Comparison of ENCODE assay signal across 27 cellular contexts in genomic region chr2:8529706-8530277, GRCh38.
DNase-seq lines count a peak whose midpoint lies in the region; ATAC-seq lines count a peak whose summit lies in the region.
"Had no signal": no experiment of that assay in that cellular context is flagged by ENCODE, and none has a peak within 500 bp of the region (broad histone marks: within the 10 kb centered on the region; RNA-seq: fewer than 3 reads in every experiment).

No MANE protein-coding gene starts in this region.

- H3K9me3 Mint-ChIP-seq in activated T-cell treated with anti-CD3 and anti-CD28 coated beads, Interleukin-2, amount 50 U/mL, for 24 hours: peaks cover 15% of the 10 kb centered on the region
- H3K9me3 Mint-ChIP-seq in dendritic cell treated with granulocyte-macrophage colony-stimulating factor and Interleukin-4, amounts not matched to agents 40 ng/mL and 50 ng/mL, for 4 days: peaks cover 22% of the 10 kb centered on the region
- peaks cover 7% of the 10 kb centered on the region for H3K9me3 Mint-ChIP-seq in stimulated activated effector memory CD8-positive, alpha-beta T cell treated with anti-CD3 and anti-CD28 coated beads, Interleukin-12 subunit alpha, Interleukin-12 subunit beta, amount 100 ng/mL, for 72 hours
- H3K9me3 Mint-ChIP-seq in activated naive CD4-positive, alpha-beta T cell treated with anti-CD3 and anti-CD28 coated beads, Interleukin-2, amount 50 U/mL, for 72 hours: peaks cover 14% of the 10 kb centered on the region in 2 donors

- peaks cover 5% of the 10 kb centered on the region for H3K4me1 Mint-ChIP-seq in activated T-cell treated with anti-CD3 and anti-CD28 coated beads, Interleukin-2, amount 50 U/mL, for 24 hours (ENCODE audit: low read depth)
- H3K4me1 Mint-ChIP-seq in dendritic cell treated with granulocyte-macrophage colony-stimulating factor and Interleukin-4, amounts not matched to agents 40 ng/mL and 50 ng/mL, for 4 days (ENCODE audit: low read depth): peaks cover 69% of the 10 kb centered on the region
- peaks cover 18% of the 10 kb centered on the region for H3K4me1 Mint-ChIP-seq in stimulated activated effector memory CD8-positive, alpha-beta T cell treated with anti-CD3 and anti-CD28 coated beads, Interleukin-12 subunit alpha, Interleukin-12 subunit beta, amount 100 ng/mL, for 72 hours

- intact Hi-C loops in dendritic cell treated with granulocyte-macrophage colony-stimulating factor and Interleukin-4, amounts not matched to agents 40 ng/mL and 50 ng/mL, for 4 days (cut with micrococcal nuclease): loop anchor here (5.0 kb wide), 1 partner anchor 53 kb away; no protein-coding TSS in a partner anchor

- no peak overlapping the region for H3K4me3 Mint-ChIP-seq in activated T-cell treated with anti-CD3 and anti-CD28 coated beads, Interleukin-2, amount 50 U/mL, for 24 hours
- no peak overlapping the region for H3K4me3 Mint-ChIP-seq in dendritic cell treated with granulocyte-macrophage colony-stimulating factor and Interleukin-4, amounts not matched to agents 40 ng/mL and 50 ng/mL, for 4 days
- H3K4me3 Mint-ChIP-seq in stimulated activated effector memory CD8-positive, alpha-beta T cell treated with anti-CD3 and anti-CD28 coated beads, Interleukin-12 subunit alpha, Interleukin-12 subunit beta, amount 100 ng/mL, for 72 hours: no peak overlapping the region
- H3K4me3 Mint-ChIP-seq: activated CD4-positive, alpha-beta memory T cell treated with anti-CD3 and anti-CD28 coated beads, Interleukin-2, amount 10 ng/mL, durations not matched to agents 7 days and 5 days; naive thymus-derived CD8-positive, alpha-beta T cell had no signal

- no peak for DNase-seq in activated T-cell treated with anti-CD3 and anti-CD28 coated beads, Interleukin-2, amount 50 U/mL, for 24 hours
- DNase-seq in activated T-cell treated with anti-CD3 and anti-CD28 coated beads for 4 hours (no peak), NAMALWA (ENCODE audit: low spot score) (peak; percentile 53), NCI-H82 (lab: John Stamatoyannopoulos, UW) (no peak)
- DNase-seq in stimulated activated effector memory CD8-positive, alpha-beta T cell treated with anti-CD3 and anti-CD28 coated beads, Interleukin-12 subunit alpha, Interleukin-12 subunit beta, amount 100 ng/mL, for 72 hours (ENCODE audit: low spot score in 2 of 2): no peak
- no peak for DNase-seq in activated naive CD4-positive, alpha-beta T cell treated with anti-CD3 and anti-CD28 coated beads, Interleukin-2, amount 50 U/mL, for 72 hours (ENCODE audit: low spot score in 2 of 2)
- DNase-seq: ACHN; activated CD4-positive, alpha-beta memory T cell treated with anti-CD3 and anti-CD28 coated beads, Interleukin-2, amount 10 ng/mL, durations not matched to agents 7 days and 5 days; activated CD4-positive, CD25-positive, alpha-beta regulatory T cell treated with anti-CD3 and anti-CD28 coated beads, Interleukin-2, amount 50 U/mL, for 72 hours; activated effector memory CD4-positive, alpha-beta T cell treated with Interleukin-2 at 50 U/mL for 16 hours; DMS79 treated with DMSO at 0.1 percent for 48 hours; effector CD4-positive, alpha-beta T cell; GDM1; H7; hippocampal formation; KBM-7; naive thymus-derived CD8-positive, alpha-beta T cell; NCI-H2081 treated with DMSO at 0.1 percent for 48 hours; NCI-H2227 treated with DMSO at 0.1 percent for 48 hours; NCI-H526 treated with DMSO at 0.1 percent for 48 hours; ovary; stimulated activated CD8-positive, alpha-beta memory T cell treated with anti-CD3 and anti-CD28 coated beads, Interleukin-4, amount 100 ng/mL, for 48 hours; T-helper 2 cell; thyroid gland; uterus had no signal

- peaks cover 2% of the 10 kb centered on the region for H3K36me3 Mint-ChIP-seq in activated T-cell treated with anti-CD3 and anti-CD28 coated beads, Interleukin-2, amount 50 U/mL, for 24 hours (ENCODE audit: low read depth)
- H3K36me3 Mint-ChIP-seq in dendritic cell treated with granulocyte-macrophage colony-stimulating factor and Interleukin-4, amounts not matched to agents 40 ng/mL and 50 ng/mL, for 4 days (ENCODE audit: low read depth): peaks cover 7% of the 10 kb centered on the region
- no peaks in the 10 kb centered on the region for H3K36me3 Mint-ChIP-seq in stimulated activated effector memory CD8-positive, alpha-beta T cell treated with anti-CD3 and anti-CD28 coated beads, Interleukin-12 subunit alpha, Interleukin-12 subunit beta, amount 100 ng/mL, for 72 hours
- H3K36me3 Mint-ChIP-seq in activated naive CD4-positive, alpha-beta T cell treated with anti-CD3 and anti-CD28 coated beads, Interleukin-2, amount 50 U/mL, for 72 hours: peaks cover 18 to 38% of the 10 kb centered on the region in 2 donors

- no peak for ATAC-seq in stimulated activated effector memory CD8-positive, alpha-beta T cell treated with anti-CD3 and anti-CD28 coated beads, Interleukin-12 subunit alpha, Interleukin-12 subunit beta, amount 100 ng/mL, for 72 hours
- no peak for ATAC-seq in activated naive CD4-positive, alpha-beta T cell treated with anti-CD3 and anti-CD28 coated beads, Interleukin-2, amount 50 U/mL, for 72 hours
- ATAC-seq: gastroesophageal sphincter; naive thymus-derived CD8-positive, alpha-beta T cell had no signal

- peak overlapping the region; percentile 2 for H3K27ac Mint-ChIP-seq in activated T-cell treated with anti-CD3 and anti-CD28 coated beads, Interleukin-2, amount 50 U/mL, for 24 hours
- H3K27ac Mint-ChIP-seq in dendritic cell treated with granulocyte-macrophage colony-stimulating factor and Interleukin-4, amounts not matched to agents 40 ng/mL and 50 ng/mL, for 4 days: peak overlapping the region; percentile 1
- H3K27ac Mint-ChIP-seq in stimulated activated effector memory CD8-positive, alpha-beta T cell treated with anti-CD3 and anti-CD28 coated beads, Interleukin-12 subunit alpha, Interleukin-12 subunit beta, amount 100 ng/mL, for 72 hours: peak overlapping the region; percentile 92
- H3K27ac Mint-ChIP-seq in activated naive CD4-positive, alpha-beta T cell treated with anti-CD3 and anti-CD28 coated beads, Interleukin-2, amount 50 U/mL, for 72 hours: no peak overlapping the region
- H3K27ac Mint-ChIP-seq: activated CD4-positive, alpha-beta memory T cell treated with anti-CD3 and anti-CD28 coated beads, Interleukin-2, amount 10 ng/mL, durations not matched to agents 7 days and 5 days had no signal

- no peaks in the 10 kb centered on the region for H3K27me3 Mint-ChIP-seq in activated T-cell treated with anti-CD3 and anti-CD28 coated beads, Interleukin-2, amount 50 U/mL, for 24 hours
- H3K27me3 Mint-ChIP-seq in dendritic cell treated with granulocyte-macrophage colony-stimulating factor and Interleukin-4, amounts not matched to agents 40 ng/mL and 50 ng/mL, for 4 days: peaks cover 3% of the 10 kb centered on the region
- H3K27me3 Mint-ChIP-seq: naive thymus-derived CD8-positive, alpha-beta T cell had no signal

Comparison
In these comparisons a context has a peak if more than half of its experiments do, and no peak if none do; other contexts are left out.
1. H3K27ac Mint-ChIP-seq: peak in activated T-cell treated with anti-CD3 and anti-CD28 coated beads, Interleukin-2, amount 50 U/mL, for 24 hours (single experiment), dendritic cell treated with granulocyte-macrophage colony-stimulating factor and Interleukin-4, amounts not matched to agents 40 ng/mL and 50 ng/mL, for 4 days (single experiment) and stimulated activated effector memory CD8-positive, alpha-beta T cell treated with anti-CD3 and anti-CD28 coated beads, Interleukin-12 subunit alpha, Interleukin-12 subunit beta, amount 100 ng/mL, for 72 hours (single experiment); none in activated naive CD4-positive, alpha-beta T cell treated with anti-CD3 and anti-CD28 coated beads, Interleukin-2, amount 50 U/mL, for 72 hours (0 of 2).